ENCODE assay signal across 9 cellular contexts in the genomic region with DNA sequence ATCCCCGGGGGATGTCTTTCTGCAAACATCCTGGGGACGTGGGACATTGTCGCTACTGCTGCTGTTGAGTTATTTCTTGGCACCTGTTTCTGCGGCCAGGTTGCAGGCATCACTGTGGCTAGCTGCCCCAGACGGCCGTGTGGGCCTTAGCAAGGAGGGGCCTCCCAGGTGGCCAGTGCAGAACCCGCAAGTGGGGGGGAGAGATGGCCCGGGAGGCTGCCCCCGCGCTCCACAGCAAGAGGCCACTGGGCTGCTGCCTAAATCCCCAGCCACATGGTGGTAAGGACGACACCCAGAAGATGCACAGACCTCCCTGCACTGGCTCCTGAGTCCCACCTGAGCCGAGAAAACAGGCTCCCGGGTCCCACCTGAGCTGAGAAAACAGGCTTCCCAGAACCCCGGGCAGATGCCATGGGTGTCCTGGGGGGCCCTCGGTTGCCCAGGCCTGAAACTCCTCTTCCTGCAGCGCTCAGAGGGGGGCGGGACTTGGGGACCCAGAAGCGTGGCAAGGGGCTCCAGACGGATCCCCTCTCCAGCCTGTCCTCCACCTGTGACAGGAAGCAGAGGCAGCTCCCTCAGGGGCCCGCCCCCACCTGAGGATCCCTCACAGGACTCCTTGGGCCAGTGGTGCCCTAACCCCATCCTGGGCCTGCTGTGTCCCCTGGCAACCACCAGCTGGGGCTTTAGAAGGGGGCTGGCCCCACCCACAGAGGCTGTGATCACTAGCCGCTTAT. TPM values are rescaled to one million over a fixed set of nuclear protein-coding genes. Genes with fewer than 3 reads are reported as not detected.
DNase-seq lines count a peak whose midpoint lies in the region; ATAC-seq and TF ChIP-seq lines count a peak whose summit lies in the region.
"Had no signal": no experiment of that assay in that cellular context is flagged by ENCODE, and none has a peak within 500 bp of the region (broad histone marks: within the 10 kb centered on the region; RNA-seq: fewer than 3 reads in every experiment).

No MANE protein-coding gene starts in this region.

- TF ChIP-seq CTCF in DOHH2 (IDR thresholded peaks at IDR 0.05; ENCODE audit: low read depth, low read length, poor library complexity, severe bottlenecking), result no peak

- H3K27me3 ChIP-seq in ACC112 (ENCODE audit: insufficient read depth, low read length) (no peaks in the 10 kb centered on the region), DOHH2 (ENCODE audit: control insufficient read depth, low read length) (no peaks in the 10 kb centered on the region)
- H3K27me3 ChIP-seq: left lung had no signal

- no peak overlapping the region for H2AFZ ChIP-seq in ACC112 (ENCODE audit: low read length, unreplicated experiment)

- POLR2A ChIA-PET in naive thymus-derived CD8-positive, alpha-beta T cell (lab: Charles Lee), result interaction anchor here (1.1 to 1.6 kb wide), 2 partner anchors 17 to 24 kb away, joined by 5 to 6 read pairs; no protein-coding TSS in a partner anchor

- H3K9me3 Mint-ChIP-seq in activated T-helper 17 cell treated with anti-CD3 and anti-CD28 coated beads, Interleukin-2, amount 50 U/mL, for 72 hours, result no peaks in the 10 kb centered on the region
- no peaks in the 10 kb centered on the region for H3K9me3 Mint-ChIP-seq in naive thymus-derived CD8-positive, alpha-beta T cell

- H3K9me3 ChIP-seq in DOHH2 (ENCODE audit: control insufficient read depth, insufficient read depth, low read length), result no peaks in the 10 kb centered on the region
- H3K9me3 ChIP-seq: left lung had no signal

- peaks cover 13% of the 10 kb centered on the region for H4K20me1 ChIP-seq in DOHH2 (ENCODE audit: control insufficient read depth, insufficient read depth, low read depth, low read length)

- H3K4me2 ChIP-seq in DOHH2 (ENCODE audit: low read length), result peak overlapping the region; percentile 59

- H3K4me3 ChIP-seq in ACC112 (ENCODE audit: low read depth, low read length) (peak overlapping the region; percentile 60; the same call in 1 of the 2 replicates), DOHH2 (ENCODE audit: low read length) (peak overlapping the region; percentile 69)

- peaks cover 17% of the 10 kb centered on the region for H3F3A ChIP-seq in DOHH2 (ENCODE audit: control insufficient read depth, insufficient read depth)

- no peaks in the 10 kb centered on the region for H3K9me2 ChIP-seq in DOHH2 (replicated peaks; ENCODE audit: control insufficient read depth, low read length)

- no peak overlapping the region for H3K27ac Mint-ChIP-seq in activated T-helper 17 cell treated with anti-CD3 and anti-CD28 coated beads, Interleukin-2, amount 50 U/mL, for 72 hours
- peak overlapping the region; percentile 66 to 94 (median 86) for H3K27ac Mint-ChIP-seq in naive thymus-derived CD8-positive, alpha-beta T cell

- no peak for ATAC-seq in activated T-helper 17 cell treated with anti-CD3 and anti-CD28 coated beads, Interleukin-2, amount 50 U/mL, for 72 hours (replicated peaks)
- no peak for ATAC-seq in naive thymus-derived CD8-positive, alpha-beta T cell
- ATAC-seq in GM21529 (IDR thresholded peaks at IDR 0.05; ENCODE audit: unreplicated experiment), result no peak

- H3K4me1 ChIP-seq in ACC112 (ENCODE audit: control insufficient read depth, insufficient read depth, low read length, unreplicated experiment) (peaks cover 28% of the 10 kb centered on the region), DOHH2 (ENCODE audit: control insufficient read depth, low read length) (peaks cover 61% of the 10 kb centered on the region)

- peak overlapping the region; percentile 54 for H3K4me3 Mint-ChIP-seq in activated T-helper 17 cell treated with anti-CD3 and anti-CD28 coated beads, Interleukin-2, amount 50 U/mL, for 72 hours
- peak overlapping the region; percentile 53 to 86 (median 64) for H3K4me3 Mint-ChIP-seq in naive thymus-derived CD8-positive, alpha-beta T cell

- no peak overlapping the region for H3K27ac ChIP-seq in ACC112 (ENCODE audit: low read depth, low read length)
- H3K27ac ChIP-seq in DOHH2 (ENCODE audit: low read depth, low read length), result no peak overlapping the region

- H3K4me1 Mint-ChIP-seq in activated T-helper 17 cell treated with anti-CD3 and anti-CD28 coated beads, Interleukin-2, amount 50 U/mL, for 72 hours, result peaks cover 12% of the 10 kb centered on the region
- H3K4me1 Mint-ChIP-seq in naive thymus-derived CD8-positive, alpha-beta T cell, result peaks cover 18 to 33% (median 28%) of the 10 kb centered on the region in 4 donors

- H3K27me3 Mint-ChIP-seq in activated T-helper 17 cell treated with anti-CD3 and anti-CD28 coated beads, Interleukin-2, amount 50 U/mL, for 72 hours, result peaks cover 7% of the 10 kb centered on the region
- peaks cover 0 to 4% (median 3%) of the 10 kb centered on the region in 5 donors for H3K27me3 Mint-ChIP-seq in naive thymus-derived CD8-positive, alpha-beta T cell

- no peaks in the 10 kb centered on the region for H3K36me3 ChIP-seq in ACC112 (ENCODE audit: insufficient read depth, low read length)
- peaks cover 31% of the 10 kb centered on the region for H3K36me3 ChIP-seq in DOHH2 (ENCODE audit: control insufficient read depth, low read length)
- H3K36me3 ChIP-seq: left lung had no signal

- H3K36me3 Mint-ChIP-seq in activated T-helper 17 cell treated with anti-CD3 and anti-CD28 coated beads, Interleukin-2, amount 50 U/mL, for 72 hours (ENCODE audit: low read depth), result peaks cover 25% of the 10 kb centered on the region
- H3K36me3 Mint-ChIP-seq in naive thymus-derived CD8-positive, alpha-beta T cell, result peaks cover 0 to 4% (median 0%) of the 10 kb centered on the region in 3 donors

- no peak for DNase-seq in naive thymus-derived CD8-positive, alpha-beta T cell
- DNase-seq in DMS79 (lab: John Stamatoyannopoulos, UW), result no peak
- no peak for DNase-seq in activated CD4-positive, CD25-positive, alpha-beta regulatory T cell (lab: John Stamatoyannopoulos, UW)
- no peak for DNase-seq in NCI-H146 (lab: John Stamatoyannopoulos, UW)

- H3K79me2 ChIP-seq in ACC112 (ENCODE audit: control insufficient read depth, insufficient read depth, low read length, unreplicated experiment) (peaks cover 5% of the 10 kb centered on the region), DOHH2 (ENCODE audit: control insufficient read depth, low read length) (peaks cover 43% of the 10 kb centered on the region)

RNA-seq across cellular contexts. Expression of a gene that starts 1.0 kb away (rescaled TPM):
- 10 to 100 TPM; 40.1 to 41.5 TPM for total RNA-seq in activated T-helper 17 cell treated with anti-CD3 and anti-CD28 coated beads, Interleukin-2, amount 50 U/mL, for 72 hours
- total RNA-seq in naive thymus-derived CD8-positive, alpha-beta T cell, result 10 to 100 TPM; 55.1 to 56.1 TPM
- under 1 TPM; 0.33 to 0.56 (median 0.46) TPM for polyA plus RNA-seq in naive thymus-derived CD8-positive, alpha-beta T cell

RNA-seq across cellular contexts. Expression of a gene that starts 25.4 kb away (rescaled TPM):
- 100 to 1,000 TPM; 116 to 147 TPM for total RNA-seq in activated T-helper 17 cell treated with anti-CD3 and anti-CD28 coated beads, Interleukin-2, amount 50 U/mL, for 72 hours
- total RNA-seq in naive thymus-derived CD8-positive, alpha-beta T cell, result 100 to 1,000 TPM; 129 to 136 TPM
- 10 to 100 TPM in 2 of 3 donors, 1 to 10 TPM in 1; 9.1 to 24.6 (median 18.5) TPM for polyA plus RNA-seq in naive thymus-derived CD8-positive, alpha-beta T cell

RNA-seq across cellular contexts. Expression of a gene that starts 26.5 kb away (rescaled TPM):
- not detected for total RNA-seq in activated T-helper 17 cell treated with anti-CD3 and anti-CD28 coated beads, Interleukin-2, amount 50 U/mL, for 72 hours
- not detected for total RNA-seq in naive thymus-derived CD8-positive, alpha-beta T cell
- under 1 TPM in 1 of 3 donors, not detected in 2; 0.04 TPM for polyA plus RNA-seq in naive thymus-derived CD8-positive, alpha-beta T cell

RNA-seq across cellular contexts. Expression of a gene that starts 40.3 kb away (rescaled TPM):
- 10 to 100 TPM; 26.4 to 46.4 TPM for total RNA-seq in activated T-helper 17 cell treated with anti-CD3 and anti-CD28 coated beads, Interleukin-2, amount 50 U/mL, for 72 hours
- 10 to 100 TPM; 24.3 to 26.1 TPM for total RNA-seq in naive thymus-derived CD8-positive, alpha-beta T cell
- polyA plus RNA-seq in naive thymus-derived CD8-positive, alpha-beta T cell, result 10 to 100 TPM; 43.5 to 45.8 (median 45.4) TPM
